In genomic region chr11:13776134-13776815, GRCh38 we compare ENCODE assay signal across 9 cellular contexts.
DNase-seq lines count a peak whose midpoint lies in the region; ATAC-seq and TF ChIP-seq lines count a peak whose summit lies in the region.
"Had no signal": no experiment of that assay in that cellular context is flagged by ENCODE, and none has a peak within 500 bp of the region (broad histone marks: within the 10 kb centered on the region; RNA-seq: fewer than 3 reads in every experiment).

No MANE protein-coding gene starts in this region.

- H3K4me1 ChIP-seq in suprapubic skin = no peaks in the 10 kb centered on the region
- H3K4me1 ChIP-seq: BE2C had no signal

- 84% methylated on average over 3 of the region's 3 CpGs for WGBS in suprapubic skin

- no peak overlapping the region for H3K4me3 ChIP-seq in suprapubic skin

- H3K27ac Mint-ChIP-seq in activated naive CD8-positive, alpha-beta T cell treated with anti-CD3 and anti-CD28 coated beads, Interleukin-2, amount 50 U/mL, for 24 hours = no peak overlapping the region

- H3K36me3 ChIP-seq in suprapubic skin = no peaks in the 10 kb centered on the region
- H3K36me3 ChIP-seq: BE2C had no signal

- H3K27me3 Mint-ChIP-seq in activated naive CD8-positive, alpha-beta T cell treated with anti-CD3 and anti-CD28 coated beads, Interleukin-2, amount 50 U/mL, for 24 hours = peaks cover 5% of the 10 kb centered on the region

- peak; percentile 52 for ATAC-seq in activated naive CD8-positive, alpha-beta T cell treated with anti-CD3 and anti-CD28 coated beads, Interleukin-2, amount 50 U/mL, for 24 hours
- ATAC-seq in GM18873 (IDR thresholded peaks at IDR 0.05; ENCODE audit: low FRiP score, unreplicated experiment) = no peak

- H3K9me3 Mint-ChIP-seq in activated naive CD8-positive, alpha-beta T cell treated with anti-CD3 and anti-CD28 coated beads, Interleukin-2, amount 50 U/mL, for 24 hours = no peaks in the 10 kb centered on the region

- TF ChIP-seq EP300 in suprapubic skin (IDR thresholded peaks at IDR 0.05) = no peak

- no peak for TF ChIP-seq POLR2A in suprapubic skin (IDR thresholded peaks at IDR 0.05)

- no peak overlapping the region for H3K27ac ChIP-seq in suprapubic skin

- DNase-seq in NCI-H2196 (lab: John Stamatoyannopoulos, UW; ENCODE audit: unreplicated experiment) = peak; percentile 33
- no peak for DNase-seq in NCI-H2196 treated with DMSO at 0.1 percent for 48 hours (lab: John Stamatoyannopoulos, UW; ENCODE audit: unreplicated experiment)
- peak; percentile 25 for DNase-seq in NCI-H2029 treated with DMSO at 0.1 percent for 48 hours (lab: John Stamatoyannopoulos, UW)
- peak; percentile 9 for DNase-seq in activated naive CD8-positive, alpha-beta T cell treated with anti-CD3 and anti-CD28 coated beads, Interleukin-2, amount 50 U/mL, for 24 hours
- DNase-seq in pons (ENCODE audit: low spot score) = peak; percentile 21
- DNase-seq in dedifferentiated amniotic fluid mesenchymal stem cell (ENCODE audit: extremely low spot score) = no peak
- no peak for DNase-seq in suprapubic skin (ENCODE audit: low spot score in 2 of 2)
- DNase-seq: BE2C had no signal

- no peak overlapping the region for H3K4me3 Mint-ChIP-seq in activated naive CD8-positive, alpha-beta T cell treated with anti-CD3 and anti-CD28 coated beads, Interleukin-2, amount 50 U/mL, for 24 hours

- peaks cover 3% of the 10 kb centered on the region for H3K27me3 ChIP-seq in suprapubic skin
- H3K27me3 ChIP-seq: BE2C had no signal

- no peak for TF ChIP-seq CTCF in suprapubic skin (IDR thresholded peaks at IDR 0.05)

- no peaks in the 10 kb centered on the region for H3K4me1 Mint-ChIP-seq in activated naive CD8-positive, alpha-beta T cell treated with anti-CD3 and anti-CD28 coated beads, Interleukin-2, amount 50 U/mL, for 24 hours

- no peaks in the 10 kb centered on the region for H3K36me3 Mint-ChIP-seq in activated naive CD8-positive, alpha-beta T cell treated with anti-CD3 and anti-CD28 coated beads, Interleukin-2, amount 50 U/mL, for 24 hours (ENCODE audit: low read depth)

- no peaks in the 10 kb centered on the region for H3K9me3 ChIP-seq in suprapubic skin
- H3K9me3 ChIP-seq: BE2C had no signal

Comparison
In these comparisons a context has a peak if more than half of its experiments do, and no peak if none do; other contexts are left out.
1. DNase-seq: peak in NCI-H2196 (single experiment), NCI-H2029 treated with DMSO at 0.1 percent for 48 hours (single experiment), activated naive CD8-positive, alpha-beta T cell treated with anti-CD3 and anti-CD28 coated beads, Interleukin-2, amount 50 U/mL, for 24 hours (single experiment) and pons (single experiment); none in NCI-H2196 treated with DMSO at 0.1 percent for 48 hours (single experiment), dedifferentiated amniotic fluid mesenchymal stem cell (single experiment) and suprapubic skin (0 of 2).